In genomic region chr19:14659886-14660489, GRCh38 we compare ENCODE assay signal across 11 cellular contexts. TPM values are rescaled to one million over a fixed set of nuclear protein-coding genes. Genes with fewer than 3 reads are reported as not detected.
"Had no signal": no experiment of that assay in that cellular context is flagged by ENCODE, and none has a peak within 500 bp of the region (broad histone marks: within the 10 kb centered on the region; RNA-seq: fewer than 3 reads in every experiment).

No MANE protein-coding gene starts in this region.

- H3K4me2 ChIP-seq: GM23338, KMS-11 had no signal

- H3K27ac ChIP-seq: HL-60, KMS-11 had no signal

- FAIRE-seq: H1, H54 had no signal

- H3K4me3 ChIP-seq: GM23338 had no signal

- H2AFZ ChIP-seq: GM23338 had no signal

- ATAC-seq: GM23338, HCT116 had no signal

- H3K9ac ChIP-seq: KMS-11 had no signal

- DNase-seq: H9, HFFc6, IMR-90, KBM-7 had no signal

RNA-seq across cellular contexts. Expression of gene ADGRE3, which starts 14.7 kb away (rescaled TPM):
- total RNA-seq: GM23338, H1, H9, HFFc6, HT1080, IMR-90 had no signal
- polyA plus RNA-seq: GM23338, H1, IMR-90 had no signal
